ENCODE assay signal across 37 cellular contexts in the genomic region with DNA sequence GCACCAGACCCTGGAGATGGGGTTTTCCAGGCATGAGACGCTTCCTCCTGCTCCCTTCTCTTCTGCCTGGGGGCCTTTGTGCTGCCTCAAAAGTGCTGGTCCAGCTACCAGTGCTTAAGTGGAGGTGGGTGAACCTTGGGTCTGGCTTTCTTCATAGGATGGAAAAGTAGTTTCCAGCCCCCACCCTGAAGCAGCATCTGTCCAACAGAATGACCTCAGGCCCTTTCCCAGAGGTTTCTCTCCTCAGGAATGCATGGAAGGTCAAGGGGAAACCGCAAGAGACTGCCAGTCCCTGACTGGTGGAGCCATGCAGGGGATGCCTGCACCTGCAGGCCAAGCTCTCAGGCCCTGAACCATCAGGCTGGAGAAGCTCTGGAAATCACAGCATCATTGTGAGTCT.
"Had no signal": no experiment of that assay in that cellular context is flagged by ENCODE, and none has a peak within 500 bp of the region (broad histone marks: within the 10 kb centered on the region; RNA-seq: fewer than 3 reads in every experiment).

No MANE protein-coding gene starts in this region.

- H3K27ac ChIP-seq: adrenal gland, body of pancreas, breast epithelium, Peyer's patch, RWPE1, VCaP had no signal

- FAIRE-seq: astrocyte had no signal

- H3K4me1 ChIP-seq: body of pancreas, breast epithelium, Peyer's patch had no signal

- H3K27me3 ChIP-seq: adrenal gland, body of pancreas, breast epithelium, Peyer's patch had no signal

- ATAC-seq: activated naive CD4-positive, alpha-beta T cell treated with anti-CD3 and anti-CD28 coated beads, Interleukin-2, amount 50 U/mL, for 72 hours; activated T-cell treated with anti-CD3 and anti-CD28 coated beads, Interleukin-2, amount 50 U/mL, for 4 hours; body of pancreas; PC-3; Right ventricle myocardium inferior had no signal

- DNase-seq: activated B cell treated with CpG ODN at 0.5 μM for 24 hours; activated CD4-positive, alpha-beta memory T cell treated with anti-CD3 and anti-CD28 coated beads for 36 hours; activated CD4-positive, alpha-beta T cell treated with anti-CD3 and anti-CD28 coated beads for 4 hours; activated CD4-positive, alpha-beta T cell treated with anti-CD3 and anti-CD28 coated beads, Interleukin-2, amount 50 U/mL, for 1 hour; activated CD4-positive, CD25-positive, alpha-beta regulatory T cell treated with anti-CD3 and anti-CD28 coated beads, Interleukin-2, amount 50 U/mL, for 72 hours; activated CD8-positive, alpha-beta memory T cell treated with anti-CD3 and anti-CD28 coated beads, Interleukin-2, amount 50 U/mL, for 4 hours; activated gamma-delta T cell treated with Interleukin-2 at 50 U/mL for 16 hours; activated naive CD4-positive, alpha-beta T cell treated with anti-CD3 and anti-CD28 coated beads for 36 hours; activated T-cell treated with anti-CD3 and anti-CD28 coated beads for 4 hours; activated T-cell treated with anti-CD3 and anti-CD28 coated beads, Interleukin-2, amount 50 U/mL, for 4 hours; adrenal gland; body of pancreas; caudate nucleus; cerebellar nuclear complex; NCI-H1105; NCI-H1417 treated with DMSO at 0.1 percent for 48 hours; NCI-H1694; NCI-H1930; NCI-H2081 treated with DMSO at 0.1 percent for 48 hours; NCI-H226; NCI-H446 treated with DMSO at 0.1 percent for 48 hours; NCI-H524; NCI-H69; NCI-H82; PC-3; Peyer's patch; SIG-M5; SW 1271; T-helper 1 cell; T-helper 2 cell; T-helper 9 cell had no signal
